In the genomic region with DNA sequence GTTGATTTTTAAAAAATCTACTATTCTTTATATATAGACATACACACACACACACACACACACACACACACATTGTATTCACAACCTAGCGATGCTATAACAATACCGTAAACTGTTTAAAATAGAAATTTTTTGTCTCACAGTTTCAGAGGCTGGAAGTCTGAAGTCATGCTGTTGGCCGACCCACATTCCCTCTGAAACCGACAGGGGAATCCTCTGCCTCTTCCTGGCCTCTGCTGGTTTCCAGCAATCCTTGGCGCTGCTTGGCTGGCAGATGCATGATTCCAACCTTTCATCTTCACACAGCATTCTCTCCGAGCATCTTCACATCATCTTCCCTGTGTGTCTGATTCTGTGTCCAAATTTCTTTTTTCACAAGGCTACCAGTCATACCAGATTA, we compare ENCODE assay signal across 22 cellular contexts.
"Had no signal": no experiment of that assay in that cellular context is flagged by ENCODE, and none has a peak within 500 bp of the region (broad histone marks: within the 10 kb centered on the region; RNA-seq: fewer than 3 reads in every experiment).

No MANE protein-coding gene starts in this region.

- H3K27me3 ChIP-seq: esophagus squamous epithelium, neural progenitor cell, sigmoid colon, spleen, tibial nerve, vagina had no signal

- H3K4me1 ChIP-seq: parathyroid adenoma had no signal

- H3K9me3 ChIP-seq: esophagus squamous epithelium, lower lobe of right lung, sigmoid colon, spleen, thoracic aorta, tibial nerve, vagina had no signal

- H3K4me1 Mint-ChIP-seq: stimulated activated memory B cell treated with anti-CD40 and anti-IgM and Interleukin-4, amounts not matched to agents 10 μg/mL and 1 μg/mL and 100 μg/mL, for 72 hours had no signal

- H3K4me2 ChIP-seq: neural progenitor cell had no signal

- H3K36me3 ChIP-seq: esophagus squamous epithelium, lower lobe of right lung, neural progenitor cell, sigmoid colon, spleen, thoracic aorta, tibial nerve, vagina had no signal

- H3K27ac Mint-ChIP-seq: naive thymus-derived CD4-positive, alpha-beta T cell; nephron; neural progenitor cell; progenitor cell of endocrine pancreas; stimulated activated memory B cell treated with anti-CD40 and anti-IgM and Interleukin-4, amounts not matched to agents 10 μg/mL and 1 μg/mL and 100 μg/mL, for 72 hours had no signal

- H2AFZ ChIP-seq: neural progenitor cell, parathyroid adenoma had no signal

- H3K9me3 Mint-ChIP-seq: nephron; neural progenitor cell; stimulated activated memory B cell treated with anti-CD40 and anti-IgM and Interleukin-4, amounts not matched to agents 10 μg/mL and 1 μg/mL and 100 μg/mL, for 72 hours had no signal

- DNase-seq: dermis blood vessel endothelial cell; effector memory CD4-positive, alpha-beta T cell; esophagus squamous epithelium; head of caudate nucleus; left ventricle myocardium superior; lower lobe of right lung; midbrain; naive thymus-derived CD4-positive, alpha-beta T cell; sigmoid colon; spleen; stimulated activated CD4-positive, alpha-beta T cell treated with anti-CD3 and anti-CD28 coated beads, Interleukin-4, amount 100 ng/mL, for 4 hours; stimulated activated naive CD8-positive, alpha-beta T cell treated with anti-CD3 and anti-CD28 coated beads, Interleukin-15, Interleukin-2, amounts not matched to agents 100 U/mL and 50 U/mL, for 24 hours; substantia nigra had no signal

- H3K4me3 Mint-ChIP-seq: naive thymus-derived CD4-positive, alpha-beta T cell; nephron; neural progenitor cell; stimulated activated memory B cell treated with anti-CD40 and anti-IgM and Interleukin-4, amounts not matched to agents 10 μg/mL and 1 μg/mL and 100 μg/mL, for 72 hours had no signal

- H3K9ac ChIP-seq: neural progenitor cell, parathyroid adenoma had no signal

- H3K27ac ChIP-seq: coronary artery, esophagus squamous epithelium, lower lobe of right lung, neural progenitor cell, parathyroid adenoma, sigmoid colon, spleen, thoracic aorta, tibial nerve, vagina had no signal

- H3K4me3 ChIP-seq: coronary artery, esophagus squamous epithelium, lower lobe of right lung, neural progenitor cell, sigmoid colon, spleen, thoracic aorta, tibial nerve, vagina had no signal

- ATAC-seq: left ventricle myocardium superior; lower lobe of right lung; naive thymus-derived CD4-positive, alpha-beta T cell; stimulated activated memory B cell treated with anti-CD40 and anti-IgM and Interleukin-4, amounts not matched to agents 10 μg/mL and 1 μg/mL and 100 μg/mL, for 72 hours; stimulated activated naive CD8-positive, alpha-beta T cell treated with anti-CD3 and anti-CD28 coated beads, Interleukin-15, Interleukin-2, amounts not matched to agents 100 U/mL and 50 U/mL, for 24 hours had no signal

- H3K36me3 Mint-ChIP-seq: naive thymus-derived CD4-positive, alpha-beta T cell; neural progenitor cell; stimulated activated memory B cell treated with anti-CD40 and anti-IgM and Interleukin-4, amounts not matched to agents 10 μg/mL and 1 μg/mL and 100 μg/mL, for 72 hours had no signal
